11 cellular contexts compared by ENCODE assay signal in the genomic region with DNA sequence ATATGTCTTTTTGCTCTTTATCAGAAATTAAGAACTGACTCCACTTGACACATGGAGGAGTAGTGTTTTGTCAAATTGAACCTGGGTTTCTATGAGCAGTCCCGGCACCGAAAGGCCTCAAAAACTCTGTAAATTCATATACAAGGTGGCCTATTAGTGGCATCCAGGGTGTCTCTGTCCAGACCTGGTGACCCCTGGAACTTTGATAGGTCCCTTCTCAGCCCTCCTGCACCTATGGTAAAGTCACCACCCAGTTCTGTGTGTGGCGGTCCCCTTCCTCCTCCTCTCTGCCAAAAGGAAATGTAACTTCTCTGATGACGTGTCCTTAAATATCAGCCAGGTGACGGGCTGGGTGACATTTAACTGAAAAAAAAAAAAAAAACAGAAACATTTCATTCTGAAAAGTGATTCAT.
DNase-seq lines count a peak whose midpoint lies in the region; ATAC-seq lines count a peak whose summit lies in the region.
"Had no signal": no experiment of that assay in that cellular context is flagged by ENCODE, and none has a peak within 500 bp of the region (broad histone marks: within the 10 kb centered on the region; RNA-seq: fewer than 3 reads in every experiment).

No MANE protein-coding gene starts in this region.

- H3K4me1 Mint-ChIP-seq in T-helper 2 cell treated with Interferon-gamma antibody and Interleukin-4, amounts not matched to agents 5 μg/mL and 100 μg/mL, for 36 hours (ENCODE audit: low read depth): peaks cover 41% of the 10 kb centered on the region
- H3K4me1 Mint-ChIP-seq in stimulated activated naive CD8-positive, alpha-beta T cell treated with anti-CD3 and anti-CD28 coated beads, Interleukin-15, amount 100 ng/mL, for 72 hours: peaks cover 63% of the 10 kb centered on the region

- H3K27me3 ChIP-seq in muscle layer of duodenum (ENCODE audit: low read depth, low read length): no peaks in the 10 kb centered on the region
- H3K27me3 ChIP-seq: gastroesophageal sphincter had no signal

- H3K27me3 Mint-ChIP-seq in T-helper 2 cell treated with Interferon-gamma antibody and Interleukin-4, amounts not matched to agents 5 μg/mL and 100 μg/mL, for 36 hours (ENCODE audit: low read depth): no peaks in the 10 kb centered on the region
- H3K27me3 Mint-ChIP-seq in stimulated activated naive CD8-positive, alpha-beta T cell treated with anti-CD3 and anti-CD28 coated beads, Interleukin-15, amount 100 ng/mL, for 72 hours: no peaks in the 10 kb centered on the region

- H3K9me3 Mint-ChIP-seq in T-helper 2 cell treated with Interferon-gamma antibody and Interleukin-4, amounts not matched to agents 5 μg/mL and 100 μg/mL, for 36 hours: peaks cover 3% of the 10 kb centered on the region
- H3K9me3 Mint-ChIP-seq in stimulated activated naive CD8-positive, alpha-beta T cell treated with anti-CD3 and anti-CD28 coated beads, Interleukin-15, amount 100 ng/mL, for 72 hours: peaks cover 0 to 15% of the 10 kb centered on the region in 2 donors

- DNase-seq in T-helper 2 cell treated with Interferon-gamma antibody and Interleukin-4, amounts not matched to agents 5 μg/mL and 100 μg/mL, for 36 hours (ENCODE audit: low spot score): peak; percentile 73
- peak; percentile 79 for DNase-seq in activated T-cell treated with anti-CD3 and anti-CD28 coated beads, Interleukin-2, amount 50 U/mL, for 48 hours
- peak; percentile 58 to 69 for DNase-seq in stimulated activated naive CD8-positive, alpha-beta T cell treated with anti-CD3 and anti-CD28 coated beads, Interleukin-15, amount 100 ng/mL, for 72 hours
- DNase-seq in hepatic stellate cell (ENCODE audit: low spot score): no peak
- no peak for DNase-seq in mesenteric fat pad (ENCODE audit: low spot score)
- no peak for DNase-seq in NCI-H446 treated with DMSO at 0.1 percent for 48 hours (lab: John Stamatoyannopoulos, UW)
- DNase-seq: EL, NCI-H1105 treated with DMSO at 0.1 percent for 48 hours had no signal

- peak; percentile 71 for ATAC-seq in stimulated activated naive CD8-positive, alpha-beta T cell treated with anti-CD3 and anti-CD28 coated beads, Interleukin-15, amount 100 ng/mL, for 72 hours
- ATAC-seq: gastroesophageal sphincter, Panc1 had no signal

- H3K4me3 ChIP-seq in muscle layer of duodenum (ENCODE audit: low read depth in 1 of 2, low read length in 2 of 2): no peak overlapping the region
- H3K4me3 ChIP-seq: gastroesophageal sphincter had no signal

- H3K27ac ChIP-seq in muscle layer of duodenum (ENCODE audit: low read length): peak overlapping the region; percentile 53
- H3K27ac ChIP-seq: gastroesophageal sphincter had no signal

- peak overlapping the region; percentile 96 for H3K4me3 Mint-ChIP-seq in T-helper 2 cell treated with Interferon-gamma antibody and Interleukin-4, amounts not matched to agents 5 μg/mL and 100 μg/mL, for 36 hours
- H3K4me3 Mint-ChIP-seq in stimulated activated naive CD8-positive, alpha-beta T cell treated with anti-CD3 and anti-CD28 coated beads, Interleukin-15, amount 100 ng/mL, for 72 hours: peak overlapping the region; percentile 80 to 96

- H3K4me1 ChIP-seq in muscle layer of duodenum (ENCODE audit: control insufficient read depth in 1 of 2, insufficient read depth in 2 of 2, low read length in 2 of 2): peaks cover 10 to 26% of the 10 kb centered on the region in 2 donors

- H3K36me3 Mint-ChIP-seq in T-helper 2 cell treated with Interferon-gamma antibody and Interleukin-4, amounts not matched to agents 5 μg/mL and 100 μg/mL, for 36 hours (ENCODE audit: low read depth): peaks cover 16% of the 10 kb centered on the region

- no peaks in the 10 kb centered on the region for H3K9me3 ChIP-seq in muscle layer of duodenum (ENCODE audit: control insufficient read depth in 1 of 2, low read length in 2 of 2)
- H3K9me3 ChIP-seq: gastroesophageal sphincter had no signal

- no peaks in the 10 kb centered on the region for H3K36me3 ChIP-seq in muscle layer of duodenum (ENCODE audit: control insufficient read depth in 1 of 2, insufficient read depth in 2 of 2, low read length in 2 of 2)
- H3K36me3 ChIP-seq: gastroesophageal sphincter had no signal

- H3K27ac Mint-ChIP-seq in T-helper 2 cell treated with Interferon-gamma antibody and Interleukin-4, amounts not matched to agents 5 μg/mL and 100 μg/mL, for 36 hours: peak overlapping the region; percentile 98
- H3K27ac Mint-ChIP-seq in stimulated activated naive CD8-positive, alpha-beta T cell treated with anti-CD3 and anti-CD28 coated beads, Interleukin-15, amount 100 ng/mL, for 72 hours: peak overlapping the region; percentile 92 to 98

Comparison
In these comparisons a context has a peak if more than half of its experiments do, and no peak if none do; other contexts are left out.
1. DNase-seq: peak in T-helper 2 cell treated with Interferon-gamma antibody and Interleukin-4, amounts not matched to agents 5 μg/mL and 100 μg/mL, for 36 hours (single experiment), activated T-cell treated with anti-CD3 and anti-CD28 coated beads, Interleukin-2, amount 50 U/mL, for 48 hours (2 of 2) and stimulated activated naive CD8-positive, alpha-beta T cell treated with anti-CD3 and anti-CD28 coated beads, Interleukin-15, amount 100 ng/mL, for 72 hours (2 of 2); none in hepatic stellate cell (single experiment), mesenteric fat pad (single experiment) and NCI-H446 treated with DMSO at 0.1 percent for 48 hours (single experiment).